In genomic region chr5:45288746-45289145, GRCh38 we compare ENCODE assay signal across 18 cellular contexts.
"Had no signal": no experiment of that assay in that cellular context is flagged by ENCODE, and none has a peak within 500 bp of the region (broad histone marks: within the 10 kb centered on the region; RNA-seq: fewer than 3 reads in every experiment).

No MANE protein-coding gene starts in this region.

- H3K9me3 ChIP-seq: lower lobe of right lung, thyroid gland had no signal

- H3K4me1 Mint-ChIP-seq: activated naive CD4-positive, alpha-beta T cell treated with anti-CD3 and anti-CD28 coated beads, Interleukin-2, amount 10 ng/mL, durations not matched to agents 7 days and 5 days; activated naive CD8-positive, alpha-beta T cell treated with anti-CD3 and anti-CD28 coated beads, Interleukin-2, amount 50 U/mL, for 24 hours had no signal

- H3K4me1 ChIP-seq: esophagus muscularis mucosa, lower lobe of right lung, thyroid gland had no signal

- H3K4me3 ChIP-seq: esophagus muscularis mucosa, lower lobe of right lung, thyroid gland had no signal

- H3K4me3 Mint-ChIP-seq: activated naive CD4-positive, alpha-beta T cell treated with anti-CD3 and anti-CD28 coated beads, Interleukin-2, amount 10 ng/mL, durations not matched to agents 7 days and 5 days; activated naive CD8-positive, alpha-beta T cell treated with anti-CD3 and anti-CD28 coated beads, Interleukin-2, amount 50 U/mL, for 24 hours; natural killer cell treated with Interleukin-12 subunit alpha and Interleukin-12 subunit beta and Interleukin-15 and Interleukin-18, amount 100 ng/mL, for 72 hours had no signal

- H3K27ac ChIP-seq: brain microvascular endothelial cell, esophagus muscularis mucosa, lower lobe of right lung, thyroid gland had no signal

- H3K27ac Mint-ChIP-seq: activated naive CD4-positive, alpha-beta T cell treated with anti-CD3 and anti-CD28 coated beads, Interleukin-2, amount 10 ng/mL, durations not matched to agents 7 days and 5 days; activated naive CD8-positive, alpha-beta T cell treated with anti-CD3 and anti-CD28 coated beads, Interleukin-2, amount 50 U/mL, for 24 hours; natural killer cell treated with Interleukin-12 subunit alpha and Interleukin-12 subunit beta and Interleukin-15 and Interleukin-18, amount 100 ng/mL, for 72 hours had no signal

- H3K27me3 Mint-ChIP-seq: activated naive CD4-positive, alpha-beta T cell treated with anti-CD3 and anti-CD28 coated beads, Interleukin-2, amount 10 ng/mL, durations not matched to agents 7 days and 5 days; activated naive CD8-positive, alpha-beta T cell treated with anti-CD3 and anti-CD28 coated beads, Interleukin-2, amount 50 U/mL, for 24 hours; natural killer cell treated with Interleukin-12 subunit alpha and Interleukin-12 subunit beta and Interleukin-15 and Interleukin-18, amount 100 ng/mL, for 72 hours had no signal

- DNase-seq: activated CD4-positive, alpha-beta T cell treated with anti-CD3 and anti-CD28 coated beads, Interleukin-2, amount 50 U/mL, for 1 hour; activated CD8-positive, alpha-beta memory T cell treated with anti-CD3 and anti-CD28 coated beads for 24 hours; activated CD8-positive, alpha-beta memory T cell treated with anti-CD3 and anti-CD28 coated beads, Interleukin-2, amount 50 U/mL, for 48 hours; activated effector memory CD4-positive, alpha-beta T cell treated with Interleukin-2 at 50 U/mL for 16 hours; activated naive CD4-positive, alpha-beta T cell treated with anti-CD3 and anti-CD28 coated beads, Interleukin-2, amount 10 ng/mL, durations not matched to agents 7 days and 5 days; activated naive CD8-positive, alpha-beta T cell treated with anti-CD3 and anti-CD28 coated beads, Interleukin-2, amount 50 U/mL, for 24 hours; activated T-cell treated with anti-CD3 and anti-CD28 coated beads, Interleukin-2, amount 50 U/mL, for 48 hours; brain microvascular endothelial cell; central memory CD4-positive, alpha-beta T cell; cortex of kidney; effector CD4-positive, alpha-beta T cell; lower lobe of right lung; nucleus accumbens; stimulated activated naive CD4-positive, alpha-beta T cell treated with Interleukin-2 at 50 U/mL for 16 hours; thyroid gland had no signal

- H3K36me3 Mint-ChIP-seq: activated naive CD4-positive, alpha-beta T cell treated with anti-CD3 and anti-CD28 coated beads, Interleukin-2, amount 10 ng/mL, durations not matched to agents 7 days and 5 days; natural killer cell treated with Interleukin-12 subunit alpha and Interleukin-12 subunit beta and Interleukin-15 and Interleukin-18, amount 100 ng/mL, for 72 hours had no signal

- H3K36me3 ChIP-seq: brain microvascular endothelial cell, esophagus muscularis mucosa, lower lobe of right lung, thyroid gland had no signal

- H3K27me3 ChIP-seq: brain microvascular endothelial cell, esophagus muscularis mucosa, thyroid gland had no signal

- ATAC-seq: activated CD4-positive, CD25-positive, alpha-beta regulatory T cell treated with anti-CD3 and anti-CD28 coated beads, Interleukin-2, amount 50 U/mL, for 24 hours; activated naive CD8-positive, alpha-beta T cell treated with anti-CD3 and anti-CD28 coated beads, Interleukin-2, amount 50 U/mL, for 24 hours; lower lobe of right lung; natural killer cell treated with Interleukin-12 subunit alpha and Interleukin-12 subunit beta and Interleukin-15 and Interleukin-18, amount 100 ng/mL, for 72 hours had no signal
